ENCODE assay signal across 8 cellular contexts in the genomic region with DNA sequence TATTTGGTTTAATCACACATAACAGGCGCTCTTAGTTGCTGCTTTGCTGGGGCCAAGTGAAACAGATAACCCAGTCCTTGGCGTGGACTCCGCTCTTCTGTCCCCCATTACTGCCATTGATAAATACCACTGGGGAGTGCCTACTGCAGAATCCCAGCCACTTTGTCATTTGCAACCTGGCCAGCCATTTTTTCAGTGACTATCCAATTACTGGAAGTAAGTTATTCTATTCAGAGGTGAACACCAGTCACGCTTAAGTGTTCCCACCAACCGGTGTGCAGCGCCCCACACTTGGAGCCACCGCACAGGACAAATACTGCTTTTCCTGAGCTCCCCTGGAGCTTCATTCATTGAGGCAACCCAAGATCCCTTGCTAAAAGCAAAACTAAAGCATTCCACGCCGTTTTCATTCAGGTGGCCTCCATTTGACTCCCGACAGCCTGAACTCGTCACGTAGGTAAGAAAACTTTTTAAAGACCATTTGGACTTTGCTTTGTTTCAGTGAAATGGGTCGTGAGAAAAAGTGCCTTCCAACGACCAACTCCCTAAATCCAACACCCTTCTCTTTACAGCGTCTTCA. TPM values are rescaled to one million over a fixed set of nuclear protein-coding genes. Genes with fewer than 3 reads are reported as not detected.
DNase-seq lines count a peak whose midpoint lies in the region; ATAC-seq, FAIRE-seq and TF ChIP-seq lines count a peak whose summit lies in the region.

No MANE protein-coding gene starts in this region.

- H3K36me3 ChIP-seq in right atrium auricular region (no peaks in the 10 kb centered on the region), lung (ENCODE audit: control insufficient read depth in 2 of 2, insufficient read depth in 2 of 2, low read length in 2 of 2) (no peaks in the 10 kb centered on the region), aorta (ENCODE audit: control insufficient read depth in 1 of 2, insufficient read depth in 2 of 2, low read length in 1 of 2) (no peaks in the 10 kb centered on the region)

- ATAC-seq in lung (ENCODE audit: insufficient read depth, low FRiP score) (no peak), aorta (ENCODE audit: low FRiP score) (no peak), GM18861 (IDR thresholded peaks at IDR 0.05; ENCODE audit: unreplicated experiment) (no peak)

- H3K27ac ChIP-seq in right atrium auricular region = peak overlapping the region in 1 of 2 donors; percentile 73
- no peak overlapping the region for H3K27ac ChIP-seq in lung (ENCODE audit: low read depth in 1 of 2, low read length in 1 of 2)
- no peak overlapping the region for H3K27ac ChIP-seq in aorta (ENCODE audit: low read depth in 1 of 2, low read length in 2 of 2)

- WGBS in lung, 2 donors = 33 to 42% methylated on average over 15 of the region's 15 CpGs
- 27% methylated on average over 15 of the region's 15 CpGs for WGBS in aorta, 2 donors

- FAIRE-seq in frontal cortex (lab: Jason Lieb, UNC) = no peak

- DNase-seq in right atrium auricular region (ENCODE audit: low spot score) (no peak), cardiac septum (ENCODE audit: low spot score) (no peak), astrocyte of the hippocampus (ENCODE audit: low read depth, low spot score) (peak; percentile 34), lung (ENCODE audit: low spot score) (no peak), aorta (peak in 1 of 2 donors; percentile 39), NCI-H128 (lab: John Stamatoyannopoulos, UW; ENCODE audit: unreplicated experiment) (no peak), frontal cortex (ENCODE audit: low spot score in 2 of 2) (no peak)

- peak overlapping the region; percentile 73 to 78 for H3K4me3 ChIP-seq in right atrium auricular region
- H3K4me3 ChIP-seq in lung = peak overlapping the region; percentile 68
- peak overlapping the region; percentile 94 to 100 for H3K4me3 ChIP-seq in aorta (ENCODE audit: low read length in 2 of 2)

- H3K9me3 ChIP-seq in right atrium auricular region (no peaks in the 10 kb centered on the region), lung (ENCODE audit: control insufficient read depth in 2 of 2, insufficient read depth in 1 of 2, low read length in 1 of 2) (no peaks in the 10 kb centered on the region), aorta (ENCODE audit: control insufficient read depth, low read length) (no peaks in the 10 kb centered on the region)

- H3K27me3 ChIP-seq in right atrium auricular region (no peaks in the 10 kb centered on the region), lung (ENCODE audit: control insufficient read depth, insufficient read depth) (no peaks in the 10 kb centered on the region), aorta (ENCODE audit: control insufficient read depth in 1 of 2, insufficient read depth in 2 of 2, low read length in 1 of 2) (no peaks in the 10 kb centered on the region)

- intact Hi-C loops in cardiac septum (cut with DNase I) = loop anchor here (2.0 kb wide), 1 partner anchor 129 kb away; the partner anchor contains the start of gene HAPSTR1
- intact Hi-C loops in aorta (cut with DNase I) = no loop called here

- TF ChIP-seq CTCF in right atrium auricular region (IDR thresholded peaks at IDR 0.05) = no peak
- TF ChIP-seq CTCF in lung (IDR thresholded peaks at IDR 0.05; ENCODE audit: control extremely low read depth, extremely low read depth) = no peak

- peaks cover 0 to 61% of the 10 kb centered on the region in 2 donors for H3K4me1 ChIP-seq in right atrium auricular region
- peaks cover 21 to 44% of the 10 kb centered on the region in 2 donors for H3K4me1 ChIP-seq in lung (ENCODE audit: control insufficient read depth in 2 of 2, insufficient read depth in 2 of 2, low read length in 2 of 2)
- H3K4me1 ChIP-seq in aorta (ENCODE audit: control insufficient read depth in 1 of 2, insufficient read depth in 2 of 2, low read length in 2 of 2) = peaks cover 0 to 6% of the 10 kb centered on the region in 2 donors

RNA-seq across cellular contexts. Expression of gene USP7, which starts 1.8 kb away (rescaled TPM):
- total RNA-seq in right atrium auricular region (10 to 100 TPM; 42.2 to 57.4 TPM), cardiac septum (74.6 TPM), lung (100 to 1,000 TPM in 1 of 2 donors, 10 to 100 TPM in 1; 79.8 to 174 TPM), aorta (100 to 1,000 TPM in 1 of 2 donors, 10 to 100 TPM in 1; 93.2 to 110 TPM), frontal cortex (79.5 TPM)
- polyA plus RNA-seq in lung (10 to 100 TPM; 19.7 to 32.2 TPM), aorta (10 to 100 TPM; 18.0 to 51.5 TPM)
